Comparison of ENCODE assay signal across 7 cellular contexts in the genomic region with DNA sequence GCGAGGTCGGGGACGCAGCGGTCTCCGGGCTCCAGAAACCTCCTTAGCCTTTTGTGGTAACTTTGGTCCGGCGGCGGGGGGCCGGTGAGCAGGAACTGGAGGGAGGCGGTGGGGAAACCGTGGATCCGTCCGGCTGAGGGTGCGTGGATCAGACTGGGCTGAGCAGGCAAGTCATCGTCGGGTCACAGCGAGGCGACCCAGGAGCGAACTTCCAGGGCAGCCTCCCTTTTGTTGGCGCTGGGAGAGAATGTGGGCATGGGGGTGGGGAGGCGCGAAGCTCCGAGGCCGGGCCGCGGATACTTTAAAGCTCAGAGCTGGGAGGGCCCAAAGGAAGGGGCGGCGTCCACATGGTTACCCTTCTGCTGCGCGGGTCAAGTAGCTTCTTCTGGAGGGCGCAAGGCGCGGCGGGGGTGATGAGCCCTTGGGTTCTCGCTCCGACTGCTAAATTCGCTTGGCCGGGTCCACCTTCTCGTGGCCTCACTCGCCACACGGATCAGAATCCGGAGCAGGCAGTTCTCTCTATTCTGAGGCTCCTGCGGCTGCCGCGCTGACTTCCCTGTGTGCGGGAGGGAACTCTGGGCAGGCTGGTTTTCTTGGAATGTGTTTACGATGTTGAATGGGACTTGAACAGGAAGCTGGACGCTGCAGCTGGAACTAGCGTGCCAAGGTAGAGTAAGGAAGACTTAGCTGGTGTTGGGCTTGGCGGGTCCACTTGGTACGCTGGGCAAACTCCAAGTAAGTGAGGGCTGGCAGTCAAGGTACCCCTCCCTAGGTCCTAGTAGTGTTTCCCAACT. TPM values are rescaled to one million over a fixed set of nuclear protein-coding genes. Genes with fewer than 3 reads are reported as not detected.
A peak's percentile ranks its signal among the peaks of the same experiment; 100 is the strongest.
DNase-seq lines count a peak whose midpoint lies in the region; TF ChIP-seq lines count a peak whose summit lies in the region.

No MANE protein-coding gene starts in this region.

- H3K36me3 ChIP-seq in H7 (replicated peaks; ENCODE audit: control insufficient read depth, insufficient read depth, low read length) = no peaks in the 10 kb centered on the region

- no peak for TF ChIP-seq CTCF in choroid plexus epithelial cell (conservative IDR thresholded peaks at IDR 0.05; ENCODE audit: low read depth, low read length)

- no peaks in the 10 kb centered on the region for H3K27me3 ChIP-seq in H7 (ENCODE audit: control insufficient read depth, insufficient read depth, low read length)

- H3K4me3 ChIP-seq in H7 (ENCODE audit: insufficient read depth, low read depth, low read length) (peak overlapping the region; percentile 91), choroid plexus epithelial cell (ENCODE audit: low read depth, low read length) (peak overlapping the region; percentile 80)

- DNase-seq in H7 (peak; percentile 81), NCI-H748 (lab: John Stamatoyannopoulos, UW; ENCODE audit: unreplicated experiment) (peak; percentile 73), choroid plexus epithelial cell (ENCODE audit: low read depth) (peak; percentile 74), kidney tubule cell (ENCODE audit: low spot score) (peak; percentile 90), stromal cell of bone marrow (ENCODE audit: low read depth) (peak; percentile 66), pons (ENCODE audit: low spot score) (no peak)
- DNase-seq in effector CD8-positive, alpha-beta T cell (lab: John Stamatoyannopoulos, UW) = no peak

RNA-seq across cellular contexts. Expression of a gene that starts 1.0 kb away (rescaled TPM):
- 49.4 and 63.8 TPM in 2 replicates for total RNA-seq in H7 (2014; rRNA removed; shearing (Covaris generic))

Comparison
In these comparisons a context has a peak if more than half of its experiments do, and no peak if none do; other contexts are left out.
1. DNase-seq: peak in H7 (single experiment), NCI-H748 (single experiment), choroid plexus epithelial cell (single experiment), kidney tubule cell (single experiment) and stromal cell of bone marrow (single experiment); none in pons (single experiment) and effector CD8-positive, alpha-beta T cell (single experiment).